12 cellular contexts compared by ENCODE assay signal in the genomic region with DNA sequence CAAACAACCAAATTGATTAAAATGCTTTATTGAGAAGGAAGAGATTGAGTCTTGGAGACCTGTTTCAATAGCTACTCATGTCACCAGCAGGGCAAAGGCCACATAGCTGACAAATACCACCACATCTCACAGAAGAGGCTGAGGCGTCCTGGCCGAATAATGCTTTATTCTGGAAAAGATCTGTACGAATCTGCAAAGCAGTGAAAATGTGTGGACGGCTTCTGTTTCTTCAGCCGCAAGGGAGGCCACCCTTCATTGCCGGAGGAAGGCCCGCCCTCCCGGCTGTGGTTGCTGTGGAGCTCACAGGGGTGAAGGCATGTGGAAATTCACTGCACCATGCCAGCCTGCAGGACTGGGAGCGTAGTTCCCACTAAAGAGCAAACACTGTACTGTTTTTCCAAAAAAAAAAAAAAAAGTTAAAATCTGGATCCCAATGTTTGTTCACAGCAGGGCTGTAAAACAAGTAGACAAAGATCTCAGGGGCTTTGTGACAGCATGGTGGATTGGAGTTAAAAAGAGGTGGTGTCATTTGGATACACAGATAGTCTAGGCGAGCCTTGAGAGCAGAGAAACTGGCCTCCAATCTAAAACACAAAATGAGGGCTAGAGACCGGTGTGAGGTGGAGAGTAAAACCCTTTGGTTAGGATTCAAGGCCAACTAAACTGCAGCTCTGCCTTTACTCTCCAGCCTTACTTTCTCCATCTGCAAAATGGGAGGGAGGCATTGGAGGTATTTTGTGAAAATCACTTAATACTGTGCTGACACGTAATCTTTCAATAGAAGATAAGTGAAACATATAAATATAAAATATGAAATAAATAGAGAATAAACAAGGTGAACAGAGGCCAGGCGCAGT.
DNase-seq lines count a peak whose midpoint lies in the region; ATAC-seq and TF ChIP-seq lines count a peak whose summit lies in the region.
"Had no signal": no experiment of that assay in that cellular context is flagged by ENCODE, and none has a peak within 500 bp of the region (broad histone marks: within the 10 kb centered on the region; RNA-seq: fewer than 3 reads in every experiment).

No MANE protein-coding gene starts in this region.

- CTCF ChIA-PET in activated CD4-positive, alpha-beta memory T cell treated with anti-CD3 and anti-CD28 coated beads for 36 hours (lab: Charles Lee), result no interaction called here

- H3K4me3 Mint-ChIP-seq in activated CD4-positive, alpha-beta memory T cell treated with anti-CD3 and anti-CD28 coated beads for 36 hours, result no peak overlapping the region
- H3K4me3 Mint-ChIP-seq: CD8-positive, alpha-beta memory T cell; effector memory CD8-positive, alpha-beta T cell had no signal

- H2AFZ ChIP-seq in hepatocyte, result peak overlapping the region; percentile 21

- peaks cover 10% of the 10 kb centered on the region for H3K4me1 ChIP-seq in hepatocyte (ENCODE audit: insufficient read depth)

- no peaks in the 10 kb centered on the region for H3K36me3 ChIP-seq in hepatocyte (replicated peaks; ENCODE audit: insufficient read depth, low read depth)
- H3K36me3 ChIP-seq: thoracic aorta had no signal

- DNase-seq in G401 (ENCODE audit: low spot score) (peak; percentile 27), anterior cingulate cortex (lab: John Stamatoyannopoulos, UW) (peak in 45 of 58 donors; percentile 24 to 81 (median 61)), hepatocyte (ENCODE audit: low spot score) (peak; percentile 44), putamen (ENCODE audit: low spot score) (peak; percentile 84), activated T-cell treated with anti-CD3 and anti-CD28 coated beads for 4 hours (no peak), NCI-H510A treated with DMSO at 0.1 percent for 48 hours (lab: John Stamatoyannopoulos, UW) (no peak)
- DNase-seq in activated CD4-positive, alpha-beta memory T cell treated with anti-CD3 and anti-CD28 coated beads for 36 hours, result no peak
- DNase-seq: CD8-positive, alpha-beta memory T cell; effector memory CD8-positive, alpha-beta T cell had no signal

- H3K27me3 Mint-ChIP-seq in activated CD4-positive, alpha-beta memory T cell treated with anti-CD3 and anti-CD28 coated beads for 36 hours, result peaks cover 5% of the 10 kb centered on the region

- no peaks in the 10 kb centered on the region for H3K27me3 ChIP-seq in hepatocyte

- TF ChIP-seq CTCF in hepatocyte (IDR thresholded peaks at IDR 0.05; ENCODE audit: poor library complexity), result no peak

- no peaks in the 10 kb centered on the region for H4K20me1 ChIP-seq in hepatocyte (ENCODE audit: insufficient read depth, poor library complexity, severe bottlenecking)

- H3K9me3 ChIP-seq in hepatocyte (ENCODE audit: low read depth), result no peaks in the 10 kb centered on the region
- H3K9me3 ChIP-seq: thoracic aorta had no signal

- H3K4me2 ChIP-seq in hepatocyte, result peak overlapping the region; percentile 68

- H3K9me2 ChIP-seq in hepatocyte (replicated peaks; ENCODE audit: insufficient read depth), result no peaks in the 10 kb centered on the region

- H3K36me3 Mint-ChIP-seq in activated CD4-positive, alpha-beta memory T cell treated with anti-CD3 and anti-CD28 coated beads for 36 hours, result no peaks in the 10 kb centered on the region

- WGBS in hepatocyte (ENCODE audit: low lambda C conversion rate, missing lambda C conversion rate), result 54% methylated on average over 13 of the region's 13 CpGs

- POLR2A ChIA-PET in activated CD4-positive, alpha-beta memory T cell treated with anti-CD3 and anti-CD28 coated beads for 36 hours (lab: Charles Lee), result no interaction called here

- no peaks in the 10 kb centered on the region for H3K79me2 ChIP-seq in hepatocyte

- in situ Hi-C loops in G401 (cut with HindIII; ENCODE audit: low sequenced_read_pairs), result no loop called here

- H3K4me1 Mint-ChIP-seq in activated CD4-positive, alpha-beta memory T cell treated with anti-CD3 and anti-CD28 coated beads for 36 hours (ENCODE audit: low read depth), result no peaks in the 10 kb centered on the region
- H3K4me1 Mint-ChIP-seq: CD8-positive, alpha-beta memory T cell had no signal

- H3K4me3 ChIP-seq in hepatocyte, result no peak overlapping the region
- H3K4me3 ChIP-seq: thoracic aorta had no signal

- no peak overlapping the region for H3K27ac Mint-ChIP-seq in activated CD4-positive, alpha-beta memory T cell treated with anti-CD3 and anti-CD28 coated beads for 36 hours
- H3K27ac Mint-ChIP-seq: effector memory CD8-positive, alpha-beta T cell had no signal

- ATAC-seq in HG02852 (IDR thresholded peaks at IDR 0.05; ENCODE audit: unreplicated experiment), result no peak
- ATAC-seq: effector memory CD8-positive, alpha-beta T cell had no signal

- peaks cover 4% of the 10 kb centered on the region for H3K9me3 Mint-ChIP-seq in activated CD4-positive, alpha-beta memory T cell treated with anti-CD3 and anti-CD28 coated beads for 36 hours
- H3K9me3 Mint-ChIP-seq: effector memory CD8-positive, alpha-beta T cell had no signal

- H3K27ac ChIP-seq in hepatocyte, result peak overlapping the region; percentile 51
- H3K27ac ChIP-seq: HL-60, thoracic aorta had no signal

- intact Hi-C loops in activated CD4-positive, alpha-beta memory T cell treated with anti-CD3 and anti-CD28 coated beads for 36 hours (cut with micrococcal nuclease), result loop anchor here (2.0 kb wide), 1 partner anchor 16 kb away; no protein-coding TSS in a partner anchor

Comparison
In these comparisons a context has a peak if more than half of its experiments do, and no peak if none do; other contexts are left out.
1. DNase-seq: peak in G401 (single experiment), anterior cingulate cortex (45 of 58), hepatocyte (single experiment) and putamen (single experiment); none in activated T-cell treated with anti-CD3 and anti-CD28 coated beads for 4 hours (single experiment), activated CD4-positive, alpha-beta memory T cell treated with anti-CD3 and anti-CD28 coated beads for 36 hours (single experiment) and NCI-H510A treated with DMSO at 0.1 percent for 48 hours (single experiment).